11 cellular contexts compared by ENCODE assay signal in the genomic region with DNA sequence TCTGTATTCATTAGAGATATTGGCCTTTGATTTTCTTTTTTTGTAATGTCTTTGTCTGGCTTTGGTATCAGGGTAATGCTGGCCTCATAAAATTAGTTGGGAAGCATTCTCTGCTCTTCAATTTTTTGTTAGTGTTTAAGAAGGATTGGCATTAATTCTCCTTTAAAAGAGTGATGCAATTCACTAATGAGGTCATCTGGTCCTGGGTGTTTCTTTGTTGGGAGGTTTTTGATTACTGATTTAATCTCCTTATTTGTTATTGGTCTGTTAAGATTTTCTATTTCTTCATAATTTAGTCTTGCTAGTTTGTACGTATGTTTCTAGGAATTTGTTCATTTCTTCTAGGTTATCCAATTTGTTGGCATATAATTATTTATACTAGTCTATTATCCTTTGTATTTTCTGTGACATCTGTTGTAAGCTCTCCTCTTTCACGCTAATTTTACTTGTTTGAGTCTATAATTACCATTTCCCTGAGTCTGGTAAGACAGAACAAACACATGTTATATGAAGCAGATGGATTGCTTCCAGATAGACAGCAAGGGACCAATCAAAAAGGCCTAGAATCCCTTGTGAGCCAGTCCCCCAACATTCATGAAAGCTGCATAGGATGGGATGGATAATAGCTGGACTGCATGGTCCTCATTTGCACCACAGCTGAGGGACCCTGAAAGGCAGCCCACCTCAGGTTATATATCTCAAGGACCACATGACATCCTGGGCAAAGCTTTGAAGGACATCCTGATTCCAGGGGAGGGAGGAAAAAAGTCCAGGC.
"Had no signal": no experiment of that assay in that cellular context is flagged by ENCODE, and none has a peak within 500 bp of the region (broad histone marks: within the 10 kb centered on the region; RNA-seq: fewer than 3 reads in every experiment).

No MANE protein-coding gene starts in this region.

- H3K4me1 Mint-ChIP-seq: activated naive CD8-positive, alpha-beta T cell treated with anti-CD3 and anti-CD28 coated beads for 36 hours; naive B cell had no signal

- H3K27me3 Mint-ChIP-seq: activated CD4-positive, alpha-beta memory T cell treated with anti-CD3 and anti-CD28 coated beads for 36 hours; dendritic cell treated with granulocyte-macrophage colony-stimulating factor and Interleukin-4, amounts not matched to agents 40 ng/mL and 50 ng/mL, for 4 days had no signal

- H3K9me3 Mint-ChIP-seq: dendritic cell treated with granulocyte-macrophage colony-stimulating factor and Interleukin-4, amounts not matched to agents 40 ng/mL and 50 ng/mL, for 4 days had no signal

- H3K27ac Mint-ChIP-seq: activated CD4-positive, alpha-beta memory T cell treated with anti-CD3 and anti-CD28 coated beads for 36 hours; activated naive CD8-positive, alpha-beta T cell treated with anti-CD3 and anti-CD28 coated beads for 36 hours; dendritic cell treated with granulocyte-macrophage colony-stimulating factor and Interleukin-4, amounts not matched to agents 40 ng/mL and 50 ng/mL, for 4 days; effector memory CD8-positive, alpha-beta T cell; naive B cell had no signal

- DNase-seq: activated CD4-positive, alpha-beta memory T cell treated with anti-CD3 and anti-CD28 coated beads for 36 hours; activated gamma-delta T cell treated with Interleukin-2 at 50 U/mL for 16 hours; activated naive CD8-positive, alpha-beta T cell treated with anti-CD3 and anti-CD28 coated beads for 36 hours; activated T-cell treated with anti-CD3 and anti-CD28 coated beads, Interleukin-2, amount 50 U/mL, for 4 hours; cerebellar nuclear complex; effector memory CD8-positive, alpha-beta T cell; erythroblast; left colon; naive B cell; pancreas had no signal

- H3K36me3 Mint-ChIP-seq: activated CD4-positive, alpha-beta memory T cell treated with anti-CD3 and anti-CD28 coated beads for 36 hours; activated naive CD8-positive, alpha-beta T cell treated with anti-CD3 and anti-CD28 coated beads for 36 hours had no signal

- H3K4me3 Mint-ChIP-seq: activated CD4-positive, alpha-beta memory T cell treated with anti-CD3 and anti-CD28 coated beads for 36 hours; activated naive CD8-positive, alpha-beta T cell treated with anti-CD3 and anti-CD28 coated beads for 36 hours; activated T-cell treated with anti-CD3 and anti-CD28 coated beads, Interleukin-2, amount 50 U/mL, for 4 hours; dendritic cell treated with granulocyte-macrophage colony-stimulating factor and Interleukin-4, amounts not matched to agents 40 ng/mL and 50 ng/mL, for 4 days; effector memory CD8-positive, alpha-beta T cell; naive B cell had no signal
